ENCODE assay signal across 8 cellular contexts in the genomic region with DNA sequence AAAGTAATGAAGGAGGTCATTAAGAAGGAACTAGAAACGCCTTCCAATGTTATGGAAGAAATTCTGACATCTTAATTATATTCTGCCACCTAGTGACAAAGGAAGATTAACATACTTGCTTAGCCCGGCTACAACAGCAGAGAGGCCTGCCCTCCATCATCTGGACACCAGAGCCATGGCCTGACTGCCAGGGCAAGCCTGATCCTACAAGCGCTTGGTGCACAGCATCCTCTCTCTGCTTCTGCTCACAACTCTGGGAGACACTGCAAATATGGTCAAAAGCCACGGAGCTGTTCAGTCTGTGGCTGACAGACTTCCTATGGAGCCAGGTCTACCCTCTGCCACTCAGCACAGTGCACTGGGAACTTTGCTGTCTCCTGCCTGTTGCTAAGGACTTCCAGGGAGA.
DNase-seq lines count a peak whose midpoint lies in the region; ATAC-seq, FAIRE-seq and TF ChIP-seq lines count a peak whose summit lies in the region.

No MANE protein-coding gene starts in this region.

- H3K27me3 ChIP-seq in BE2C (no peaks in the 10 kb centered on the region), gastroesophageal sphincter (no peaks in the 10 kb centered on the region)

- H3K36me3 ChIP-seq in BE2C, result no peaks in the 10 kb centered on the region
- no peaks in the 10 kb centered on the region for H3K36me3 ChIP-seq in gastroesophageal sphincter

- H3K36me3 Mint-ChIP-seq in activated CD8-positive, alpha-beta T cell treated with anti-CD3 and anti-CD28 coated beads, Interleukin-2, amount 10 ng/mL, durations not matched to agents 7 days and 5 days (ENCODE audit: low read depth), result no peaks in the 10 kb centered on the region

- CTCF ChIA-PET in activated CD8-positive, alpha-beta T cell treated with anti-CD3 and anti-CD28 coated beads, Interleukin-2, amount 10 ng/mL, durations not matched to agents 7 days and 5 days (lab: Charles Lee), result interaction anchor here (0.7 to 4.9 kb wide), 2 partner anchors 227 to 294 kb away, joined by 3 to 20 read pairs; no protein-coding TSS in a partner anchor

- TF ChIP-seq EP300 in gastroesophageal sphincter (IDR thresholded peaks at IDR 0.05), result no peak

- POLR2A ChIA-PET in activated CD8-positive, alpha-beta T cell treated with anti-CD3 and anti-CD28 coated beads, Interleukin-2, amount 10 ng/mL, durations not matched to agents 7 days and 5 days (lab: Charles Lee), result no interaction called here

- peak overlapping the region; percentile 29 to 65 (median 54) for H3K27ac ChIP-seq in gastroesophageal sphincter

- H3K4me1 ChIP-seq in BE2C (no peaks in the 10 kb centered on the region), gastroesophageal sphincter (peaks cover 0 to 18% (median 0%) of the 10 kb centered on the region in 3 donors)

- peak; percentile 74 for FAIRE-seq in GM12892 (lab: Jason Lieb, UNC)

- no peak for TF ChIP-seq POLR2A in GM12892 (IDR thresholded peaks at IDR 0.05; ENCODE audit: low read depth, low read length)
- TF ChIP-seq POLR2A in gastroesophageal sphincter (IDR thresholded peaks at IDR 0.05), result no peak

- H3K4me3 Mint-ChIP-seq in activated CD8-positive, alpha-beta T cell treated with anti-CD3 and anti-CD28 coated beads, Interleukin-2, amount 10 ng/mL, durations not matched to agents 7 days and 5 days, result no peak overlapping the region

- peak; percentile 55 for ATAC-seq in HG02870 (IDR thresholded peaks at IDR 0.05; ENCODE audit: unreplicated experiment)
- ATAC-seq in activated CD8-positive, alpha-beta T cell treated with anti-CD3 and anti-CD28 coated beads, Interleukin-2, amount 10 ng/mL, durations not matched to agents 7 days and 5 days, result peak; percentile 71
- ATAC-seq in gastroesophageal sphincter, result peak; percentile 89
- no peak for ATAC-seq in GM19452 (IDR thresholded peaks at IDR 0.05; ENCODE audit: unreplicated experiment)

- H3K4me3 ChIP-seq in BE2C (ENCODE audit: low read depth, low read length) (no peak overlapping the region), gastroesophageal sphincter (no peak overlapping the region)

- H3K4me1 Mint-ChIP-seq in activated CD8-positive, alpha-beta T cell treated with anti-CD3 and anti-CD28 coated beads, Interleukin-2, amount 10 ng/mL, durations not matched to agents 7 days and 5 days (ENCODE audit: low read depth), result peaks cover 4% of the 10 kb centered on the region

- H3K27ac Mint-ChIP-seq in activated CD8-positive, alpha-beta T cell treated with anti-CD3 and anti-CD28 coated beads, Interleukin-2, amount 10 ng/mL, durations not matched to agents 7 days and 5 days, result no peak overlapping the region

- TF ChIP-seq CTCF in BE2C (IDR thresholded peaks at IDR 0.05; ENCODE audit: low read depth, low read length), result peak; percentile 46
- peak; percentile 29 to 76 (median 64) for TF ChIP-seq CTCF in gastroesophageal sphincter (IDR thresholded peaks at IDR 0.05)

- DNase-seq in BE2C (peak; percentile 62), GM12892 (ENCODE audit: insufficient read length) (peak; percentile 22), NCI-H2171 (lab: John Stamatoyannopoulos, UW) (peak; percentile 34), non-pigmented ciliary epithelial cell (ENCODE audit: low read depth) (peak; percentile 43)
- peak; percentile 33 for DNase-seq in activated CD8-positive, alpha-beta T cell treated with anti-CD3 and anti-CD28 coated beads, Interleukin-2, amount 10 ng/mL, durations not matched to agents 7 days and 5 days

- 0 to 7% methylated on average over 3 of the region's 4 CpGs for WGBS in gastroesophageal sphincter (ENCODE audit: low coverage in 1 of 2), 2 donors

- H3K27me3 Mint-ChIP-seq in activated CD8-positive, alpha-beta T cell treated with anti-CD3 and anti-CD28 coated beads, Interleukin-2, amount 10 ng/mL, durations not matched to agents 7 days and 5 days (ENCODE audit: low read depth), result peaks cover 6% of the 10 kb centered on the region

- H3K9me3 ChIP-seq in BE2C (no peaks in the 10 kb centered on the region), gastroesophageal sphincter (no peaks in the 10 kb centered on the region)

- H3K9me3 Mint-ChIP-seq in activated CD8-positive, alpha-beta T cell treated with anti-CD3 and anti-CD28 coated beads, Interleukin-2, amount 10 ng/mL, durations not matched to agents 7 days and 5 days (ENCODE audit: insufficient read depth), result no peaks in the 10 kb centered on the region
